ENCODE assay signal across 8 cellular contexts in genomic region chr3:129120254-129121004, GRCh38. TPM values are rescaled to one million over a fixed set of nuclear protein-coding genes. Genes with fewer than 3 reads are reported as not detected.
DNase-seq lines count a peak whose midpoint lies in the region; TF ChIP-seq lines count a peak whose summit lies in the region.

No MANE protein-coding gene starts in this region.

- no peak overlapping the region for H4K8ac ChIP-seq in H9 (replicated peaks; ENCODE audit: insufficient read length, low read depth, low read length)

- H3K23ac ChIP-seq in H9 (ENCODE audit: insufficient read length, low read depth, low read length): no peak overlapping the region

- no CpG with 5 or more reads among the region's 18 CpGs for WGBS in H9 (ENCODE audit: extremely low coverage, insufficient read length, low lambda C conversion rate)

- H3K14ac ChIP-seq in H9 (ENCODE audit: insufficient read depth, low read length): peak overlapping the region; percentile 96

- no peak overlapping the region for H3T11ph ChIP-seq in H9 (ENCODE audit: low read length)

- no peaks in the 10 kb centered on the region for H3K9me3 Mint-ChIP-seq in H9

- H3K9me3 ChIP-seq in H9 (ENCODE audit: control insufficient read depth, low read depth, low read length) (no peaks in the 10 kb centered on the region), Loucy (ENCODE audit: insufficient read depth, low read depth, low read length) (no peaks in the 10 kb centered on the region)

- H3K79me2 ChIP-seq in H9 (ENCODE audit: insufficient read depth, low read length) (peaks cover 10% of the 10 kb centered on the region; the same call in 1 of the 2 replicates), Loucy (ENCODE audit: insufficient read depth, low read length) (peaks cover 40% of the 10 kb centered on the region)

- peak overlapping the region; percentile 84 for H2BK12ac ChIP-seq in H9 (ENCODE audit: insufficient read length, low read depth, low read length)

- H3K4me2 ChIP-seq in H9 (ENCODE audit: insufficient read depth, insufficient read length, low read length): peak overlapping the region; percentile 84
- H3K4me2 ChIP-seq in Loucy (ENCODE audit: low read depth, low read length, poor library complexity, severe bottlenecking): peak overlapping the region; percentile 77

- H3K36me3 Mint-ChIP-seq in H9 (ENCODE audit: insufficient read depth in 1 of 3, low read depth in 3 of 3): peaks cover 0 to 4% (median 0%) of the 10 kb centered on the region in 3 experiments; a peak in 4 of 7 replicates

- TF ChIP-seq CTCF in GM12865 (IDR thresholded peaks at IDR 0.05; ENCODE audit: insufficient read depth, low read depth, low read length, missing control alignments): no peak
- TF ChIP-seq CTCF in H9 (conservative IDR thresholded peaks at IDR 0.05): 0 out of 3 replicates have a peak, but pooled peaks have one; percentile 23
- peak; percentile 22; the same call in 1 of the 2 replicates for TF ChIP-seq CTCF in Loucy (conservative IDR thresholded peaks at IDR 0.05; ENCODE audit: low read length)

- peaks cover 4% of the 10 kb centered on the region; the same call in 1 of the 2 replicates for H3K4me1 ChIP-seq in H9 (ENCODE audit: insufficient read depth, low read length)
- peaks cover 56% of the 10 kb centered on the region for H3K4me1 ChIP-seq in Loucy (ENCODE audit: insufficient read depth, low read length, poor library complexity, severe bottlenecking)

- peak overlapping the region; percentile 82 to 91 for H3K4me3 Mint-ChIP-seq in H9

- no peaks in the 10 kb centered on the region for H3K9me2 ChIP-seq in Loucy (replicated peaks; ENCODE audit: low read depth, low read length)

- peak; percentile 97 for DNase-seq in GM12865 (ENCODE audit: low read depth)
- DNase-seq in H9: peak; percentile 90
- DNase-seq in activated CD4-positive, alpha-beta T cell treated with anti-CD3 and anti-CD28 coated beads for 24 hours (ENCODE audit: low read depth in 2 of 2): peak; percentile 82 to 83
- DNase-seq in stimulated activated CD4-positive, alpha-beta T cell treated with anti-CD3 and anti-CD28 coated beads, Interleukin-1b, Interleukin-23, amount 100 ng/mL, for 4 hours (ENCODE audit: low read depth in 2 of 2): peak; percentile 76 to 77
- no peak for DNase-seq in NCI-H1092 treated with DMSO at 0.1 percent for 48 hours (lab: John Stamatoyannopoulos, UW)

- H4K91ac ChIP-seq in H9 (ENCODE audit: insufficient read length, low read depth, low read length): peak overlapping the region; percentile 77

- H3K27me3 Mint-ChIP-seq in H9 (ENCODE audit: low read depth): no peaks in the 10 kb centered on the region; the same call in none of the 2 replicates

- no peak overlapping the region for H3K4ac ChIP-seq in H9 (ENCODE audit: low read depth, low read length)

- H3F3A ChIP-seq in Loucy (ENCODE audit: low read depth): peaks cover 15% of the 10 kb centered on the region

- H2BK15ac ChIP-seq in H9 (ENCODE audit: low read depth, low read length): peak overlapping the region; percentile 34; the same call in 1 of the 2 replicates

- peak overlapping the region; percentile 89 to 96 (median 94) for H3K27ac Mint-ChIP-seq in H9

- H3K27me3 ChIP-seq in H9 (ENCODE audit: insufficient read depth, low read length) (no peaks in the 10 kb centered on the region), Loucy (ENCODE audit: insufficient read depth, low read length, poor library complexity, severe bottlenecking) (no peaks in the 10 kb centered on the region), layer of hippocampus (ENCODE audit: control insufficient read depth, insufficient read depth, low read length) (no peaks in the 10 kb centered on the region)

- H2BK5ac ChIP-seq in H9 (ENCODE audit: insufficient read length, low read length): peak overlapping the region; percentile 90

- no peak overlapping the region for H2AK5ac ChIP-seq in H9 (ENCODE audit: insufficient read length, low read length)

- H2BK120ac ChIP-seq in H9 (ENCODE audit: low read depth, low read length, poor library complexity, severe bottlenecking): no peak overlapping the region

- no peaks in the 10 kb centered on the region for H4K20me1 ChIP-seq in H9 (ENCODE audit: control insufficient read depth, insufficient read depth, insufficient read length)
- H4K20me1 ChIP-seq in Loucy (ENCODE audit: insufficient read depth, low read length, poor library complexity, severe bottlenecking): peaks cover 5% of the 10 kb centered on the region

- peak overlapping the region; percentile 82 for H3K9ac ChIP-seq in H9 (ENCODE audit: extremely low read depth, insufficient read length, low read length)
- H3K9ac ChIP-seq in Loucy (ENCODE audit: low read depth, low read length, poor library complexity, severe bottlenecking): peak overlapping the region; percentile 87

- H2BK20ac ChIP-seq in H9 (ENCODE audit: low read depth, low read length, poor library complexity, severe bottlenecking): no peak overlapping the region

- no peaks in the 10 kb centered on the region for H3K79me1 ChIP-seq in H9 (ENCODE audit: insufficient read depth, low read depth, low read length, poor library complexity, severe bottlenecking)

- H3K27ac ChIP-seq in H9 (ENCODE audit: insufficient read length, low read depth, low read length): peak overlapping the region; percentile 90
- peak overlapping the region; percentile 69 for H3K27ac ChIP-seq in cingulate gyrus (ENCODE audit: low read depth, low read length)
- peak overlapping the region; percentile 39 for H3K27ac ChIP-seq in layer of hippocampus (ENCODE audit: low read depth, low read length)

- no peaks in the 10 kb centered on the region for H3K36me3 ChIP-seq in Loucy (ENCODE audit: insufficient read depth, low read length)

- peaks cover 10% of the 10 kb centered on the region for H3K23me2 ChIP-seq in H9 (ENCODE audit: insufficient read length, low read depth, low read length, poor library complexity, severe bottlenecking)

- peaks cover 39 to 45% of the 10 kb centered on the region in 2 experiments for H3K4me1 Mint-ChIP-seq in H9

- H2AFZ ChIP-seq in H9 (ENCODE audit: low read length) (no peak overlapping the region), Loucy (ENCODE audit: low read length) (0 out of 2 replicates have a peak overlapping the region, but pooled peaks have one; percentile 57)

- H3K56ac ChIP-seq in H9 (ENCODE audit: insufficient read length, low read depth, low read length): no peak overlapping the region

- peak overlapping the region; percentile 83 for H3K18ac ChIP-seq in H9 (ENCODE audit: insufficient read length, low read depth, low read length)

- H4K5ac ChIP-seq in H9 (ENCODE audit: insufficient read length, low read depth, low read length): peak overlapping the region; percentile 84

- H3K4me3 ChIP-seq in GM12865 (ENCODE audit: low read depth, low read length) (peak overlapping the region; percentile 73), Loucy (ENCODE audit: low read length, poor library complexity, severe bottlenecking) (peak overlapping the region; percentile 80)

RNA-seq across cellular contexts. Expression of gene RAB43, which starts 1.2 kb away (rescaled TPM):
- total RNA-seq in H9 (2021): 13.6 and 14.8 TPM in 2 replicates

RNA-seq across cellular contexts. Expression of gene ISY1, which starts 40.4 kb away (rescaled TPM):
- 28.1 TPM in 2 replicates for total RNA-seq in H9 (2021)

RNA-seq across cellular contexts. Expression of gene GP9, which starts 59.9 kb away (rescaled TPM):
- total RNA-seq in H9 (2021): not detected in 2 replicates

Comparison
In these comparisons a context has a peak if more than half of its experiments do, and no peak if none do; other contexts are left out.
1. H3K27ac ChIP-seq: peak in every context shown above with its lines; median percentile 90 in H9; 69 in cingulate gyrus; 39 in layer of hippocampus.